Comparison of ENCODE assay signal across 22 cellular contexts in genomic region chr22:37316405-37316804, GRCh38. TPM values are rescaled to one million over a fixed set of nuclear protein-coding genes. Genes with fewer than 3 reads are reported as not detected.
DNase-seq lines count a peak whose midpoint lies in the region; ATAC-seq, FAIRE-seq and TF ChIP-seq lines count a peak whose summit lies in the region.
"Had no signal": no experiment of that assay in that cellular context is flagged by ENCODE, and none has a peak within 500 bp of the region (broad histone marks: within the 10 kb centered on the region; RNA-seq: fewer than 3 reads in every experiment).

No MANE protein-coding gene starts in this region.

- H3K27ac Mint-ChIP-seq in activated naive CD4-positive, alpha-beta T cell treated with anti-CD3 and anti-CD28 coated beads, Interleukin-2, amount 50 U/mL, for 72 hours = peak overlapping the region in 1 of 2 donors; percentile 49
- H3K27ac Mint-ChIP-seq in activated naive CD4-positive, alpha-beta T cell treated with anti-CD3 and anti-CD28 coated beads for 36 hours = no peak overlapping the region
- peak overlapping the region; percentile 5 for H3K27ac Mint-ChIP-seq in stimulated activated naive B cell treated with anti-CD40 and anti-IgM and Interleukin-4, amounts not matched to agents 10 μg/mL and 1 μg/mL and 100 μg/mL, for 72 hours
- H3K27ac Mint-ChIP-seq: activated CD4-positive, alpha-beta T cell treated with anti-CD3 and anti-CD28 coated beads, Interleukin-2, amount 10 ng/mL, durations not matched to agents 24 days and 14 days; activated naive CD4-positive, alpha-beta T cell treated with anti-CD3 and anti-CD28 coated beads, Interleukin-2, amount 50 U/mL, for 24 hours; memory B cell had no signal

- H3K4me3 ChIP-seq in Panc1 (ENCODE audit: low read depth in 2 of 2, low read length in 2 of 2) (no peak overlapping the region), bronchial epithelial cell (ENCODE audit: low read depth, low read length) (no peak overlapping the region)
- H3K4me3 ChIP-seq: ascending aorta, esophagus squamous epithelium, hepatocyte, prostate gland, thoracic aorta had no signal

- peaks cover 21% of the 10 kb centered on the region for H3K4me1 Mint-ChIP-seq in activated naive CD4-positive, alpha-beta T cell treated with anti-CD3 and anti-CD28 coated beads for 36 hours (ENCODE audit: low read depth)
- H3K4me1 Mint-ChIP-seq in stimulated activated naive B cell treated with anti-CD40 and anti-IgM and Interleukin-4, amounts not matched to agents 10 μg/mL and 1 μg/mL and 100 μg/mL, for 72 hours = peaks cover 30 to 42% of the 10 kb centered on the region in 2 donors

- CTCF ChIA-PET in activated naive CD4-positive, alpha-beta T cell treated with anti-CD3 and anti-CD28 coated beads for 36 hours (lab: Charles Lee) = interaction anchor here (0.8 to 6.7 kb wide), 24 partner anchors 9 to 250 kb away, joined by 3 to 63 read pairs (median 4); partner anchors contain the start of genes CYTH4 and ELFN2
- CTCF ChIA-PET in Panc1 (lab: Charles Lee) = interaction anchor here (0.6 to 2.7 kb wide), 2 partner anchors 112 to 140 kb away, joined by 3 to 10 read pairs; no protein-coding TSS in a partner anchor

- in situ Hi-C loops in Panc1 (cut with HindIII; ENCODE audit: low pct_unique_long_range_greater_than_20kb, low sequenced_read_pairs) = no loop called here

- H3K27ac ChIP-seq in Panc1 (ENCODE audit: low read length) = 0 out of 2 replicates have a peak overlapping the region, but pooled peaks have one; percentile 34
- H3K27ac ChIP-seq: ascending aorta, esophagus squamous epithelium, hepatocyte, KMS-11, prostate gland, thoracic aorta, VCaP had no signal

- no peaks in the 10 kb centered on the region for H3K27me3 ChIP-seq in Panc1 (ENCODE audit: control insufficient read depth, insufficient read depth, low read length)
- no peaks in the 10 kb centered on the region for H3K27me3 ChIP-seq in bronchial epithelial cell (ENCODE audit: control insufficient read depth, insufficient read depth, low read length)
- H3K27me3 ChIP-seq: ascending aorta, BE2C, hepatocyte had no signal

- H3K36me3 Mint-ChIP-seq in activated naive CD4-positive, alpha-beta T cell treated with anti-CD3 and anti-CD28 coated beads, Interleukin-2, amount 50 U/mL, for 72 hours = peaks cover 0 to 5% of the 10 kb centered on the region in 2 donors
- H3K36me3 Mint-ChIP-seq in activated naive CD4-positive, alpha-beta T cell treated with anti-CD3 and anti-CD28 coated beads for 36 hours (ENCODE audit: low read depth) = no peaks in the 10 kb centered on the region
- H3K36me3 Mint-ChIP-seq in stimulated activated naive B cell treated with anti-CD40 and anti-IgM and Interleukin-4, amounts not matched to agents 10 μg/mL and 1 μg/mL and 100 μg/mL, for 72 hours = peaks cover 6 to 14% of the 10 kb centered on the region in 2 donors
- H3K36me3 Mint-ChIP-seq: memory B cell had no signal

- H3K27me3 Mint-ChIP-seq in activated naive CD4-positive, alpha-beta T cell treated with anti-CD3 and anti-CD28 coated beads for 36 hours (ENCODE audit: low read depth) = no peaks in the 10 kb centered on the region
- peaks cover 5 to 10% of the 10 kb centered on the region in 2 donors for H3K27me3 Mint-ChIP-seq in stimulated activated naive B cell treated with anti-CD40 and anti-IgM and Interleukin-4, amounts not matched to agents 10 μg/mL and 1 μg/mL and 100 μg/mL, for 72 hours
- H3K27me3 Mint-ChIP-seq: activated naive CD4-positive, alpha-beta T cell treated with anti-CD3 and anti-CD28 coated beads, Interleukin-2, amount 50 U/mL, for 24 hours had no signal

- POLR2A ChIA-PET in Panc1 (lab: Charles Lee) = interaction anchor here (0.5 to 0.6 kb wide), 2 partner anchors 118 to 136 kb away, joined by 3 to 10 read pairs; no protein-coding TSS in a partner anchor

- TF ChIP-seq CTCF in Panc1 (IDR thresholded peaks at IDR 0.05) (no peak), bronchial epithelial cell (IDR thresholded peaks at IDR 0.05; ENCODE audit: insufficient read depth, low read length, severe bottlenecking) (no peak)

- no TSS peak for BruUV-seq in Panc1 (replicated peaks; lab: Mats Ljungman, UMichigan)

- no peak overlapping the region for H3K4me3 Mint-ChIP-seq in activated naive CD4-positive, alpha-beta T cell treated with anti-CD3 and anti-CD28 coated beads for 36 hours
- no peak overlapping the region for H3K4me3 Mint-ChIP-seq in stimulated activated naive B cell treated with anti-CD40 and anti-IgM and Interleukin-4, amounts not matched to agents 10 μg/mL and 1 μg/mL and 100 μg/mL, for 72 hours
- H3K4me3 Mint-ChIP-seq: activated CD4-positive, alpha-beta T cell treated with anti-CD3 and anti-CD28 coated beads, Interleukin-2, amount 10 ng/mL, durations not matched to agents 24 days and 14 days; activated naive CD4-positive, alpha-beta T cell treated with anti-CD3 and anti-CD28 coated beads, Interleukin-2, amount 50 U/mL, for 24 hours; memory B cell had no signal

- DNase-seq in activated naive CD4-positive, alpha-beta T cell treated with anti-CD3 and anti-CD28 coated beads, Interleukin-2, amount 50 U/mL, for 72 hours (ENCODE audit: low spot score in 2 of 2) = no peak
- DNase-seq in activated naive CD4-positive, alpha-beta T cell treated with anti-CD3 and anti-CD28 coated beads for 36 hours = no peak
- DNase-seq in Panc1 (ENCODE audit: low read depth, low spot score) (no peak), bronchial epithelial cell (ENCODE audit: low read depth) (no peak), NCI-H2029 (lab: John Stamatoyannopoulos, UW) (no peak), NOMO-1 (lab: John Stamatoyannopoulos, UW; ENCODE audit: unreplicated experiment in 2 of 2) (no peak)
- no peak for DNase-seq in stimulated activated naive B cell treated with anti-CD40 and anti-IgM and Interleukin-4, amounts not matched to agents 10 μg/mL and 1 μg/mL and 100 μg/mL, for 72 hours
- DNase-seq: esophagus squamous epithelium, NCI-H1436 treated with DMSO at 0.1 percent for 48 hours, NCI-H446 treated with DMSO at 0.1 percent for 48 hours had no signal

- intact Hi-C loops in activated naive CD4-positive, alpha-beta T cell treated with anti-CD3 and anti-CD28 coated beads for 36 hours (cut with micrococcal nuclease) = loop anchor here (1.0 to 2.0 kb wide), 3 partner anchors 49 to 251 kb away; no protein-coding TSS in a partner anchor
- intact Hi-C loops in Panc1 (cut with micrococcal nuclease; ENCODE audit: unreplicated experiment) = loop anchor here (2.0 to 5.0 kb wide), 2 partner anchors 111 to 140 kb away; partner anchors contain the start of gene ELFN2

- peaks cover 20% of the 10 kb centered on the region for H3K4me1 ChIP-seq in Panc1 (ENCODE audit: control insufficient read depth, insufficient read depth, low read length)
- H3K4me1 ChIP-seq: ascending aorta, BE2C, prostate gland had no signal

- H3K36me3 ChIP-seq in Panc1 (ENCODE audit: control insufficient read depth, insufficient read depth, low read length) = no peaks in the 10 kb centered on the region
- no peaks in the 10 kb centered on the region for H3K36me3 ChIP-seq in bronchial epithelial cell (ENCODE audit: control insufficient read depth, insufficient read depth, low read length)
- H3K36me3 ChIP-seq: ascending aorta, BE2C, esophagus squamous epithelium, prostate gland, thoracic aorta had no signal

- H3K9me3 ChIP-seq in Panc1 (ENCODE audit: control insufficient read depth, insufficient read depth, low read depth, low read length) = no peaks in the 10 kb centered on the region
- H3K9me3 ChIP-seq: ascending aorta, BE2C, esophagus squamous epithelium, prostate gland, thoracic aorta had no signal

- peak; percentile 89 for FAIRE-seq in bronchial epithelial cell (lab: Jason Lieb, UNC)

- no peaks in the 10 kb centered on the region for H3K9me3 Mint-ChIP-seq in activated naive CD4-positive, alpha-beta T cell treated with anti-CD3 and anti-CD28 coated beads, Interleukin-2, amount 50 U/mL, for 72 hours
- no peaks in the 10 kb centered on the region for H3K9me3 Mint-ChIP-seq in activated naive CD4-positive, alpha-beta T cell treated with anti-CD3 and anti-CD28 coated beads for 36 hours
- H3K9me3 Mint-ChIP-seq in stimulated activated naive B cell treated with anti-CD40 and anti-IgM and Interleukin-4, amounts not matched to agents 10 μg/mL and 1 μg/mL and 100 μg/mL, for 72 hours = no peaks in the 10 kb centered on the region
- H3K9me3 Mint-ChIP-seq: activated CD4-positive, alpha-beta T cell treated with anti-CD3 and anti-CD28 coated beads, Interleukin-2, amount 10 ng/mL, durations not matched to agents 24 days and 14 days; activated naive CD4-positive, alpha-beta T cell treated with anti-CD3 and anti-CD28 coated beads, Interleukin-2, amount 50 U/mL, for 24 hours; memory B cell had no signal

- ATAC-seq in activated naive CD4-positive, alpha-beta T cell treated with anti-CD3 and anti-CD28 coated beads, Interleukin-2, amount 50 U/mL, for 72 hours = peak; percentile 4 to 30
- ATAC-seq in Panc1 (peak; percentile 28), HG03520 (IDR thresholded peaks at IDR 0.05; ENCODE audit: unreplicated experiment) (no peak)
- peak; percentile 6 to 8 for ATAC-seq in stimulated activated naive B cell treated with anti-CD40 and anti-IgM and Interleukin-4, amounts not matched to agents 10 μg/mL and 1 μg/mL and 100 μg/mL, for 72 hours (replicated peaks)

RNA-seq across cellular contexts. Expression of gene CYTH4, which starts 34.1 kb away (rescaled TPM):
- 10 to 100 TPM; 60.7 to 69.7 TPM for total RNA-seq in activated naive CD4-positive, alpha-beta T cell treated with anti-CD3 and anti-CD28 coated beads, Interleukin-2, amount 50 U/mL, for 72 hours
- total RNA-seq in activated naive CD4-positive, alpha-beta T cell treated with anti-CD3 and anti-CD28 coated beads for 36 hours = 10 to 100 TPM; 30.5 to 34.0 TPM
- total RNA-seq in Panc1 (2021; ENCODE audit: unreplicated experiment) = 1.3 TPM
- polyA plus RNA-seq in Panc1 (2012; ENCODE audit: insufficient read length) = 1.6 TPM
- total RNA-seq in bronchial epithelial cell = not detected in 2 replicates
- total RNA-seq: HT-29 had no signal

Comparison
In these comparisons a context has a peak if more than half of its experiments do, and no peak if none do; other contexts are left out.
1. RNA of gene CYTH4, which starts 34.1 kb away (total RNA-seq): 60.7 to 69.7 TPM in activated naive CD4-positive, alpha-beta T cell treated with anti-CD3 and anti-CD28 coated beads, Interleukin-2, amount 50 U/mL, for 72 hours and 30.5 to 34.0 TPM in activated naive CD4-positive, alpha-beta T cell treated with anti-CD3 and anti-CD28 coated beads for 36 hours; 1.3 TPM in Panc1 (single experiment) and not detected in bronchial epithelial cell; every median in the first group is over 10 times any median in the second.